1 cellular context compared by ENCODE assay signal in the genomic region with DNA sequence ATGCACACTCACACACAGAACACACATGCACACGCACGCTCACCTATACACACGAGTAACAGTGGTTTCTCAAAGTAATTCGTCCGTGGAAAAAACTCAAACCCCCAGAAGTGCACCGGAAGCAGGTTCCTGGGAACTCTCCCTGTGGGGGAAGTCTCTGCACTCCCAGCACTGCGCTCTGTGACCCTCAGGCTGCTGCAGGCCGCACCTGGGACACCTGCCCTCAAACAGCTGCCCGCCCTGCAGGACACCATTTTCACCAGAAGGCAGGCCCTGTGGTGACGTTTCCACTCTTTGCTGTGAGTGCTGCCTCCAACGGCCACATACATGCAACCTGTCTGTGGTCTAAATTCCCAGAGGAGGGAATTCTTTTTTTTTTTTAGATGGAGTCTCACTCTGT.
TF ChIP-seq lines count a peak whose summit lies in the region.

No MANE protein-coding gene starts in this region.

TF ChIP-seq in GM12878, 131 proteins besides CTCF, POLR2A, EP300 and RAD21 (continued from another document):
- TF ChIP-seq, protein P1, sequence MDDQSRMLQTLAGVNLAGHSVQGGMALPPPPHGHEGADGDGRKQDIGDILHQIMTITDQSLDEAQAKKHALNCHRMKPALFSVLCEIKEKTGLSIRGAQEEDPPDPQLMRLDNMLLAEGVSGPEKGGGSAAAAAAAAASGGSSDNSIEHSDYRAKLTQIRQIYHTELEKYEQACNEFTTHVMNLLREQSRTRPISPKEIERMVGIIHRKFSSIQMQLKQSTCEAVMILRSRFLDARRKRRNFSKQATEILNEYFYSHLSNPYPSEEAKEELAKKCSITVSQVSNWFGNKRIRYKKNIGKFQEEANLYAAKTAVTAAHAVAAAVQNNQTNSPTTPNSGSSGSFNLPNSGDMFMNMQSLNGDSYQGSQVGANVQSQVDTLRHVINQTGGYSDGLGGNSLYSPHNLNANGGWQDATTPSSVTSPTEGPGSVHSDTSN (IDR thresholded peaks at IDR 0.05; ENCODE audit: insufficient replicate concordance, low read depth, low read length), result peak; percentile 46
- TF ChIP-seq, protein P2, sequence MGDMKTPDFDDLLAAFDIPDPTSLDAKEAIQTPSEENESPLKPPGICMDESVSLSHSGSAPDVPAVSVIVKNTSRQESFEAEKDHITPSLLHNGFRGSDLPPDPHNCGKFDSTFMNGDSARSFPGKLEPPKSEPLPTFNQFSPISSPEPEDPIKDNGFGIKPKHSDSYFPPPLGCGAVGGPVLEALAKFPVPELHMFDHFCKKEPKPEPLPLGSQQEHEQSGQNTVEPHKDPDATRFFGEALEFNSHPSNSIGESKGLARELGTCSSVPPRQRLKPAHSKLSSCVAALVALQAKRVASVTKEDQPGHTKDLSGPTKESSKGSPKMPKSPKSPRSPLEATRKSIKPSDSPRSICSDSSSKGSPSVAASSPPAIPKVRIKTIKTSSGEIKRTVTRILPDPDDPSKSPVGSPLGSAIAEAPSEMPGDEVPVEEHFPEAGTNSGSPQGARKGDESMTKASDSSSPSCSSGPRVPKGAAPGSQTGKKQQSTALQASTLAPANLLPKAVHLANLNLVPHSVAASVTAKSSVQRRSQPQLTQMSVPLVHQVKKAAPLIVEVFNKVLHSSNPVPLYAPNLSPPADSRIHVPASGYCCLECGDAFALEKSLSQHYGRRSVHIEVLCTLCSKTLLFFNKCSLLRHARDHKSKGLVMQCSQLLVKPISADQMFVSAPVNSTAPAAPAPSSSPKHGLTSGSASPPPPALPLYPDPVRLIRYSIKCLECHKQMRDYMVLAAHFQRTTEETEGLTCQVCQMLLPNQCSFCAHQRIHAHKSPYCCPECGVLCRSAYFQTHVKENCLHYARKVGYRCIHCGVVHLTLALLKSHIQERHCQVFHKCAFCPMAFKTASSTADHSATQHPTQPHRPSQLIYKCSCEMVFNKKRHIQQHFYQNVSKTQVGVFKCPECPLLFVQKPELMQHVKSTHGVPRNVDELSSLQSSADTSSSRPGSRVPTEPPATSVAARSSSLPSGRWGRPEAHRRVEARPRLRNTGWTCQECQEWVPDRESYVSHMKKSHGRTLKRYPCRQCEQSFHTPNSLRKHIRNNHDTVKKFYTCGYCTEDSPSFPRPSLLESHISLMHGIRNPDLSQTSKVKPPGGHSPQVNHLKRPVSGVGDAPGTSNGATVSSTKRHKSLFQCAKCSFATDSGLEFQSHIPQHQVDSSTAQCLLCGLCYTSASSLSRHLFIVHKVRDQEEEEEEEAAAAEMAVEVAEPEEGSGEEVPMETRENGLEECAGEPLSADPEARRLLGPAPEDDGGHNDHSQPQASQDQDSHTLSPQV (IDR thresholded peaks at IDR 0.05), result no peak
- no peak for TF ChIP-seq ETV6 (conservative IDR thresholded peaks at IDR 0.05 in 1 of 2, IDR thresholded peaks at IDR 0.05 in 1 of 2; ENCODE audit: borderline replicate concordance in 1 of 2, low read depth in 1 of 2)
- TF ChIP-seq, protein P3, sequence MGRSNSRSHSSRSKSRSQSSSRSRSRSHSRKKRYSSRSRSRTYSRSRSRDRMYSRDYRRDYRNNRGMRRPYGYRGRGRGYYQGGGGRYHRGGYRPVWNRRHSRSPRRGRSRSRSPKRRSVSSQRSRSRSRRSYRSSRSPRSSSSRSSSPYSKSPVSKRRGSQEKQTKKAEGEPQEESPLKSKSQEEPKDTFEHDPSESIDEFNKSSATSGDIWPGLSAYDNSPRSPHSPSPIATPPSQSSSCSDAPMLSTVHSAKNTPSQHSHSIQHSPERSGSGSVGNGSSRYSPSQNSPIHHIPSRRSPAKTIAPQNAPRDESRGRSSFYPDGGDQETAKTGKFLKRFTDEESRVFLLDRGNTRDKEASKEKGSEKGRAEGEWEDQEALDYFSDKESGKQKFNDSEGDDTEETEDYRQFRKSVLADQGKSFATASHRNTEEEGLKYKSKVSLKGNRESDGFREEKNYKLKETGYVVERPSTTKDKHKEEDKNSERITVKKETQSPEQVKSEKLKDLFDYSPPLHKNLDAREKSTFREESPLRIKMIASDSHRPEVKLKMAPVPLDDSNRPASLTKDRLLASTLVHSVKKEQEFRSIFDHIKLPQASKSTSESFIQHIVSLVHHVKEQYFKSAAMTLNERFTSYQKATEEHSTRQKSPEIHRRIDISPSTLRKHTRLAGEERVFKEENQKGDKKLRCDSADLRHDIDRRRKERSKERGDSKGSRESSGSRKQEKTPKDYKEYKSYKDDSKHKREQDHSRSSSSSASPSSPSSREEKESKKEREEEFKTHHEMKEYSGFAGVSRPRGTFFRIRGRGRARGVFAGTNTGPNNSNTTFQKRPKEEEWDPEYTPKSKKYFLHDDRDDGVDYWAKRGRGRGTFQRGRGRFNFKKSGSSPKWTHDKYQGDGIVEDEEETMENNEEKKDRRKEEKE (IDR thresholded peaks at IDR 0.05), result no peak
